Comparison of ENCODE assay signal across 7 cellular contexts in the genomic region with DNA sequence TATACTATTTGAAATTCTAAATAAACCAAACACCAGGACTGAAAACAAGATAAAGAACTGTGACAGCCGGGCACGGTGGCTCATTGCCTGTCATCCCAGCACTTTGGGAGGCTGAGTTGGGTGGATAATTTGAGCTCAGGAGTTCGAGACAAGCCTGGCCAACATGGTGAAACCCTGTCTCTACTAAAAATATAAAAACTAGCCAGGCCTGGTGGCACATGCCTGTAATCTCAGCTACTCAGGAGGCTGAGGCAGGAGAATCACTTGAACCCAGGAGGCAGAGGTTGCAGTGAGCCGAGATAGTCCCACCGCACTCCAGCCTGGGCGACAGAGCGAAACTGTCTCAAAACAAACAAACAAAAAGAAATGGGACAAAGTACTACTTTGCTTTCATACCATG. TPM values are rescaled to one million over a fixed set of nuclear protein-coding genes. Genes with fewer than 3 reads are reported as not detected.
DNase-seq lines count a peak whose midpoint lies in the region; ATAC-seq and TF ChIP-seq lines count a peak whose summit lies in the region.
"Not testable (repeated sequence)": the region's sequence is repeated elsewhere in the genome, so short reads cannot be mapped to it uniquely, and the experiment has no call there.

No MANE protein-coding gene starts in this region.

- ATAC-seq in CD8-positive, alpha-beta T cell; naive thymus-derived CD4-positive, alpha-beta T cell; thoracic aorta (ENCODE audit: insufficient number of reproducible peaks, low FRiP score, low read depth): not testable (repeated sequence)

- not testable (repeated sequence) for H3K4me1 Mint-ChIP-seq in CD8-positive, alpha-beta T cell (ENCODE audit: low read depth)
- peaks cover 14% of the 10 kb centered on the region for H3K4me1 Mint-ChIP-seq in activated naive CD4-positive, alpha-beta T cell treated with anti-CD3 and anti-CD28 coated beads, Interleukin-2, amount 10 ng/mL, durations not matched to agents 7 days and 5 days
- peaks cover 7 to 20% (median 12%) of the 10 kb centered on the region in 7 donors for H3K4me1 Mint-ChIP-seq in naive thymus-derived CD4-positive, alpha-beta T cell

- not testable (repeated sequence) for H3K4me1 ChIP-seq in CD8-positive, alpha-beta T cell (ENCODE audit: insufficient read depth, low read length); naive thymus-derived CD4-positive, alpha-beta T cell (ENCODE audit: control insufficient read depth in 2 of 2, insufficient read depth in 2 of 2, low read length in 2 of 2); uterus
- H3K4me1 ChIP-seq in esophagus squamous epithelium (peaks cover 0 to 40% (median 9%) of the 10 kb centered on the region in 3 donors), thoracic aorta (ENCODE audit: control insufficient read depth in 1 of 2, low read depth in 2 of 2) (peaks cover 9 to 22% of the 10 kb centered on the region in 2 donors)

- intact Hi-C loops in CD8-positive, alpha-beta T cell (cut with DNase I, micrococcal nuclease); esophagus squamous epithelium (cut with DNase I); naive thymus-derived CD4-positive, alpha-beta T cell (cut with micrococcal nuclease); uterus (cut with DNase I; ENCODE audit: low total_unique reads): not testable (repeated sequence)

- WGBS in esophagus squamous epithelium, 2 donors, result 82 to 90% methylated on average over 7 of the region's 7 CpGs

- not testable (repeated sequence) for H3K27me3 Mint-ChIP-seq in CD8-positive, alpha-beta T cell (ENCODE audit: low read depth); activated naive CD4-positive, alpha-beta T cell treated with anti-CD3 and anti-CD28 coated beads, Interleukin-2, amount 10 ng/mL, durations not matched to agents 7 days and 5 days; naive thymus-derived CD4-positive, alpha-beta T cell

- DNase-seq in CD8-positive, alpha-beta T cell; activated naive CD4-positive, alpha-beta T cell treated with anti-CD3 and anti-CD28 coated beads, Interleukin-2, amount 10 ng/mL, durations not matched to agents 7 days and 5 days; coronary artery (ENCODE audit: low spot score); esophagus squamous epithelium (lab: John Stamatoyannopoulos, UW); naive thymus-derived CD4-positive, alpha-beta T cell; thoracic aorta (ENCODE audit: low spot score); uterus: not testable (repeated sequence)

- peak overlapping the region; percentile 32 for H3K27ac Mint-ChIP-seq in CD8-positive, alpha-beta T cell
- H3K27ac Mint-ChIP-seq in activated naive CD4-positive, alpha-beta T cell treated with anti-CD3 and anti-CD28 coated beads, Interleukin-2, amount 10 ng/mL, durations not matched to agents 7 days and 5 days, result peak overlapping the region; percentile 14
- H3K27ac Mint-ChIP-seq in naive thymus-derived CD4-positive, alpha-beta T cell, result peak overlapping the region in 6 of 9 donors; percentile 25 to 91 (median 67)

- not testable (repeated sequence) for H3K9me3 Mint-ChIP-seq in CD8-positive, alpha-beta T cell; activated naive CD4-positive, alpha-beta T cell treated with anti-CD3 and anti-CD28 coated beads, Interleukin-2, amount 10 ng/mL, durations not matched to agents 7 days and 5 days; naive thymus-derived CD4-positive, alpha-beta T cell

- not testable (repeated sequence) for H3K27ac ChIP-seq in CD8-positive, alpha-beta T cell (ENCODE audit: low read depth, low read length); naive thymus-derived CD4-positive, alpha-beta T cell (ENCODE audit: low read depth, low read length)
- H3K27ac ChIP-seq in coronary artery, result peak overlapping the region; percentile 75 to 87
- peak overlapping the region in 3 of 4 donors; percentile 35 to 58 (median 48) for H3K27ac ChIP-seq in esophagus squamous epithelium
- peak overlapping the region; percentile 85 to 86 for H3K27ac ChIP-seq in thoracic aorta
- H3K27ac ChIP-seq in uterus, result peak overlapping the region; percentile 38 to 78

- H3K4me3 ChIP-seq in CD8-positive, alpha-beta T cell (ENCODE audit: low read depth, low read length); coronary artery; esophagus squamous epithelium; naive thymus-derived CD4-positive, alpha-beta T cell (ENCODE audit: low read length); thoracic aorta; uterus: not testable (repeated sequence)

- not testable (repeated sequence) for H3K27me3 ChIP-seq in CD8-positive, alpha-beta T cell (ENCODE audit: insufficient read depth, low read length); esophagus squamous epithelium; naive thymus-derived CD4-positive, alpha-beta T cell (ENCODE audit: control insufficient read depth in 2 of 2, insufficient read depth in 2 of 2, low read length in 2 of 2); thoracic aorta (replicated peaks; ENCODE audit: insufficient read depth); uterus

- H3K9me3 ChIP-seq in CD8-positive, alpha-beta T cell (ENCODE audit: low read length); esophagus squamous epithelium; naive thymus-derived CD4-positive, alpha-beta T cell (ENCODE audit: control insufficient read depth in 2 of 3, low read length in 3 of 3); thoracic aorta; uterus: not testable (repeated sequence)

- CTCF ChIA-PET in CD8-positive, alpha-beta T cell (lab: Charles Lee); activated naive CD4-positive, alpha-beta T cell treated with anti-CD3 and anti-CD28 coated beads, Interleukin-2, amount 10 ng/mL, durations not matched to agents 7 days and 5 days (lab: Charles Lee): not testable (repeated sequence)
- CTCF ChIA-PET in naive thymus-derived CD4-positive, alpha-beta T cell (lab: Charles Lee), result interaction anchor here (0.6 kb wide), 1 partner anchor 63 kb away, joined by 4 read pairs; no protein-coding TSS in a partner anchor

- not testable (repeated sequence) for TF ChIP-seq CTCF in CD8-positive, alpha-beta T cell (IDR thresholded peaks at IDR 0.05); coronary artery (IDR thresholded peaks at IDR 0.05); esophagus squamous epithelium (IDR thresholded peaks at IDR 0.05); thoracic aorta (IDR thresholded peaks at IDR 0.05); uterus (IDR thresholded peaks at IDR 0.05)

- H3K36me3 ChIP-seq in CD8-positive, alpha-beta T cell (ENCODE audit: insufficient read depth, low read length), result peaks cover 22% of the 10 kb centered on the region
- H3K36me3 ChIP-seq in esophagus squamous epithelium, result peaks cover 0 to 92% (median 9%) of the 10 kb centered on the region in 3 donors
- H3K36me3 ChIP-seq in naive thymus-derived CD4-positive, alpha-beta T cell (ENCODE audit: control insufficient read depth in 2 of 3, insufficient read depth in 3 of 3, low read length in 3 of 3), result peaks cover 6 to 52% (median 13%) of the 10 kb centered on the region in 3 experiments
- not testable (repeated sequence) for H3K36me3 ChIP-seq in thoracic aorta, uterus

- POLR2A ChIA-PET in CD8-positive, alpha-beta T cell (lab: Charles Lee), result interaction anchor here (0.6 kb wide), 2 partner anchors 86 to 309 kb away, joined by 3 read pairs; no protein-coding TSS in a partner anchor
- POLR2A ChIA-PET in naive thymus-derived CD4-positive, alpha-beta T cell (lab: Charles Lee), result not testable (repeated sequence)

- H3K36me3 Mint-ChIP-seq in CD8-positive, alpha-beta T cell, result peaks cover 72% of the 10 kb centered on the region
- H3K36me3 Mint-ChIP-seq in activated naive CD4-positive, alpha-beta T cell treated with anti-CD3 and anti-CD28 coated beads, Interleukin-2, amount 10 ng/mL, durations not matched to agents 7 days and 5 days, result peaks cover 50% of the 10 kb centered on the region
- peaks cover 9 to 35% (median 19%) of the 10 kb centered on the region in 5 donors for H3K36me3 Mint-ChIP-seq in naive thymus-derived CD4-positive, alpha-beta T cell

- TF ChIP-seq POLR2A in esophagus squamous epithelium (IDR thresholded peaks at IDR 0.05); uterus (IDR thresholded peaks at IDR 0.05): not testable (repeated sequence)

- not testable (repeated sequence) for H3K4me3 Mint-ChIP-seq in CD8-positive, alpha-beta T cell; activated naive CD4-positive, alpha-beta T cell treated with anti-CD3 and anti-CD28 coated beads, Interleukin-2, amount 10 ng/mL, durations not matched to agents 7 days and 5 days; naive thymus-derived CD4-positive, alpha-beta T cell

RNA-seq across cellular contexts. Expression of a gene that starts 47.8 kb away (rescaled TPM):
- 1 to 10 TPM; 2.4 to 4.7 TPM for total RNA-seq in CD8-positive, alpha-beta T cell
- total RNA-seq in esophagus squamous epithelium (10 to 100 TPM; 15.4 to 21.0 (median 18.3) TPM), thoracic aorta (10 to 100 TPM; 28.5 to 29.8 TPM), uterus (10 to 100 TPM; 15.6 to 25.5 (median 19.7) TPM)
- 10 to 100 TPM in 2 of 5 experiments, 1 to 10 TPM in 3; 6.5 to 11.4 (median 8.3) TPM for total RNA-seq in naive thymus-derived CD4-positive, alpha-beta T cell
- polyA plus RNA-seq in naive thymus-derived CD4-positive, alpha-beta T cell, result 10 to 100 TPM; 17.5 to 17.7 TPM

RNA-seq across cellular contexts. Expression of a gene that starts 48.0 kb away (rescaled TPM):
- 10 to 100 TPM; 74.9 to 81.1 TPM for total RNA-seq in CD8-positive, alpha-beta T cell
- total RNA-seq in esophagus squamous epithelium, result 10 to 100 TPM; 24.8 to 72.9 (median 36.4) TPM
- total RNA-seq in naive thymus-derived CD4-positive, alpha-beta T cell, result 100 to 1,000 TPM in 1 of 5 experiments, 10 to 100 TPM in 4; 62.1 to 101 (median 97.4) TPM
- 10 to 100 TPM in 1 of 2 donors, 1 to 10 TPM in 1; 8.0 to 10.1 TPM for polyA plus RNA-seq in naive thymus-derived CD4-positive, alpha-beta T cell
- 100 to 1,000 TPM in 1 of 2 donors, 10 to 100 TPM in 1; 81.0 to 117 TPM for total RNA-seq in thoracic aorta
- 10 to 100 TPM; 25.4 to 88.0 (median 39.9) TPM for total RNA-seq in uterus

Comparison
In these comparisons a context has a peak if more than half of its experiments do, and no peak if none do; other contexts are left out.
1. H3K27ac Mint-ChIP-seq: peak in every context shown above with its lines; median percentile 67 in naive thymus-derived CD4-positive, alpha-beta T cell; 32 in CD8-positive, alpha-beta T cell; 14 in activated naive CD4-positive, alpha-beta T cell treated with anti-CD3 and anti-CD28 coated beads, Interleukin-2, amount 10 ng/mL, durations not matched to agents 7 days and 5 days.